In genomic region chr5:153926201-153926600, GRCh38 we compare ENCODE assay signal across 21 cellular contexts.
"Had no signal": no experiment of that assay in that cellular context is flagged by ENCODE, and none has a peak within 500 bp of the region (broad histone marks: within the 10 kb centered on the region; RNA-seq: fewer than 3 reads in every experiment).

No MANE protein-coding gene starts in this region.

- DNase-seq: activated B cell treated with CpG ODN at 0.5 μM for 24 hours; activated CD4-positive, alpha-beta T cell treated with anti-CD3 and anti-CD28 coated beads for 1 hour; activated CD4-positive, alpha-beta T cell treated with anti-CD3 and anti-CD28 coated beads, Interleukin-2, amount 10 ng/mL, durations not matched to agents 24 days and 14 days; activated CD4-positive, alpha-beta T cell treated with anti-CD3 and anti-CD28 coated beads, Interleukin-2, amount 50 U/mL, for 48 hours; activated CD8-positive, alpha-beta memory T cell treated with anti-CD3 and anti-CD28 coated beads, Interleukin-2, amount 10 ng/mL, durations not matched to agents 7 days and 5 days; activated effector memory CD4-positive, alpha-beta T cell treated with Interleukin-2 at 50 U/mL for 16 hours; activated naive CD4-positive, alpha-beta T cell; activated T-cell treated with anti-CD3 and anti-CD28 coated beads, Interleukin-2, amount 50 U/mL, for 24 hours; aorta; cortex of kidney; NCI-H1092; NCI-H1417; NCI-H2029; NCI-H510A treated with DMSO at 0.1 percent for 48 hours; NCI-H69; NK-92 treated with Interleukin-12 subunit alpha and Interleukin-12 subunit beta, amount 100 ng/mL, for 24 hours; OCI-M1; Right ventricle myocardium superior; SJCRH30; T-helper 17 cell; T-helper 9 cell had no signal

- H3K4me3 ChIP-seq: SJCRH30 had no signal
